ENCODE assay signal across 25 cellular contexts in the genomic region with DNA sequence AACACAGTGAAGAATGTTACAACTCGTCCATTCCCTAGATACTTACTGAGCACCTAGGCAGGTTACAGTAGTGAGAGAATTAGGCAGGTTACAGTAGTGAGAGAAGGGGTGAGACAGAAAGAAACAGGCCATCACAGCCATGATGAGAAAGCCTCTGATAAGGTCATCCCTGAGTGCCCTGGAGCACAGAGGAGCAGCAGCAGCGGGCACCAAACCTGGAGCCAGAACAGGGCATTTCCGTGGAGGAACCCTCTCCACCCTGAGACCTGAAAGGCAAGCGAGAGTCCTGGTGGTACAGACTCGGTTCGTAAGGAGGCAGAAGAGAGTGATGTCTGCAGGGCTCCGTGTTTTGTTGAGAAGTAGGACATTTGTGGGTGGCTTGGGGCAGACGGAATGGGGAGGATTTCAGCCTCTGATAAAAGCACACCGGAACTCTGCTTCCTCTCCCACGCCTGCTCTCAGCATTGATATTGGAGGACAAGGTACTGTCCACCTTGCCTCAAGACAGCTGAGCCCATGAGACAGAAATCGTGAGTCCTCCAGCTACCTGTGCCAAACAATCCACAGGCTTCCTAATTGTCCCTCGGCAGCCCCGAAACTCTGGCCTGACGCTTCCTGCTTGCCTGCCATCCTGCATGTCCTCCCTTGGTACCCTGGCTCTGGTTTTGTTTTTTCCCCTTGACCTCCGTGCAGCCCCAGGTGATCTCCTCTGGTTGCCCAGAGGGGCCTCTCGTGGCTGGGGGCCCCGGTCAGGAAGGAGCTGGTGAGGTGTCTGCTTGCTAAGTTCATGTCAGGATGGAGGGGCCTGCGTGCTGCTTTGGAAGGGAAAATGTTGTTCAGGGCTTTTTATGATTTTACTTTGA.
DNase-seq lines count a peak whose midpoint lies in the region; ATAC-seq and TF ChIP-seq lines count a peak whose summit lies in the region.
"Had no signal": no experiment of that assay in that cellular context is flagged by ENCODE, and none has a peak within 500 bp of the region (broad histone marks: within the 10 kb centered on the region; RNA-seq: fewer than 3 reads in every experiment).

No MANE protein-coding gene starts in this region.

- peaks cover 35% of the 10 kb centered on the region for H3K4me1 Mint-ChIP-seq in activated T-cell treated with anti-CD3 and anti-CD28 coated beads, Interleukin-2, amount 50 U/mL, for 24 hours (ENCODE audit: low read depth)
- H3K4me1 Mint-ChIP-seq in activated T-cell treated with anti-CD3 and anti-CD28 coated beads, Interleukin-2, amount 50 U/mL, for 4 hours (ENCODE audit: low read depth), result peaks cover 11% of the 10 kb centered on the region
- H3K4me1 Mint-ChIP-seq in T-helper 17 cell (peaks cover 4% of the 10 kb centered on the region), chondrocyte (ENCODE audit: low read depth) (peaks cover 40% of the 10 kb centered on the region)
- H3K4me1 Mint-ChIP-seq in stimulated activated naive B cell treated with anti-CD40 and anti-IgM and Interleukin-4, amounts not matched to agents 10 μg/mL and 1 μg/mL and 100 μg/mL, for 72 hours, result peaks cover 7 to 10% of the 10 kb centered on the region in 2 donors

- no peak for DNase-seq in activated T-cell treated with anti-CD3 and anti-CD28 coated beads, Interleukin-2, amount 50 U/mL, for 24 hours
- DNase-seq in activated T-cell treated with anti-CD3 and anti-CD28 coated beads, Interleukin-2, amount 50 U/mL, for 4 hours, result no peak
- DNase-seq in T-helper 17 cell (no peak), chondrocyte (ENCODE audit: low spot score) (no peak), germinal center (ENCODE audit: low spot score) (no peak)
- no peak for DNase-seq in stimulated activated naive B cell treated with anti-CD40 and anti-IgM and Interleukin-4, amounts not matched to agents 10 μg/mL and 1 μg/mL and 100 μg/mL, for 72 hours
- DNase-seq in activated CD4-positive, CD25-positive, alpha-beta regulatory T cell (lab: John Stamatoyannopoulos, UW), result no peak
- DNase-seq: activated T-cell treated with anti-CD3 and anti-CD28 coated beads, Interleukin-2, amount 50 U/mL, for 1 hour; COR-L47; DND-41; effector memory CD4-positive, alpha-beta T cell; NCI-H1092 treated with DMSO at 0.1 percent for 48 hours; NCI-H2081; NCI-H446; psoas muscle; SHP77; stimulated activated CD4-positive, alpha-beta T cell treated with anti-CD3 and anti-CD28 coated beads, Interleukin-4, amount 100 ng/mL, for 24 hours; stomach had no signal

- no peak for TF ChIP-seq CTCF in chondrocyte (IDR thresholded peaks at IDR 0.05)

- peaks cover 11% of the 10 kb centered on the region for H3K36me3 Mint-ChIP-seq in activated T-cell treated with anti-CD3 and anti-CD28 coated beads, Interleukin-2, amount 50 U/mL, for 24 hours (ENCODE audit: low read depth)
- H3K36me3 Mint-ChIP-seq in activated T-cell treated with anti-CD3 and anti-CD28 coated beads, Interleukin-2, amount 50 U/mL, for 4 hours (ENCODE audit: insufficient read depth), result peaks cover 5% of the 10 kb centered on the region
- H3K36me3 Mint-ChIP-seq in T-helper 17 cell (ENCODE audit: low read depth) (peaks cover 4% of the 10 kb centered on the region), chondrocyte (ENCODE audit: low read depth) (peaks cover 26% of the 10 kb centered on the region)
- peaks cover 25 to 36% of the 10 kb centered on the region in 2 donors for H3K36me3 Mint-ChIP-seq in stimulated activated naive B cell treated with anti-CD40 and anti-IgM and Interleukin-4, amounts not matched to agents 10 μg/mL and 1 μg/mL and 100 μg/mL, for 72 hours

- H3K9me3 Mint-ChIP-seq in activated T-cell treated with anti-CD3 and anti-CD28 coated beads, Interleukin-2, amount 50 U/mL, for 24 hours, result no peaks in the 10 kb centered on the region
- H3K9me3 Mint-ChIP-seq in activated T-cell treated with anti-CD3 and anti-CD28 coated beads, Interleukin-2, amount 50 U/mL, for 4 hours, result no peaks in the 10 kb centered on the region
- H3K9me3 Mint-ChIP-seq in chondrocyte (ENCODE audit: low read depth), result no peaks in the 10 kb centered on the region
- H3K9me3 Mint-ChIP-seq in stimulated activated naive B cell treated with anti-CD40 and anti-IgM and Interleukin-4, amounts not matched to agents 10 μg/mL and 1 μg/mL and 100 μg/mL, for 72 hours, result no peaks in the 10 kb centered on the region
- H3K9me3 Mint-ChIP-seq: activated naive CD4-positive, alpha-beta T cell treated with anti-CD3 and anti-CD28 coated beads, Interleukin-2, amount 50 U/mL, for 72 hours; type B pancreatic cell had no signal

- peaks cover 3% of the 10 kb centered on the region for H3K27me3 Mint-ChIP-seq in activated T-cell treated with anti-CD3 and anti-CD28 coated beads, Interleukin-2, amount 50 U/mL, for 24 hours
- no peaks in the 10 kb centered on the region for H3K27me3 Mint-ChIP-seq in activated T-cell treated with anti-CD3 and anti-CD28 coated beads, Interleukin-2, amount 50 U/mL, for 4 hours (ENCODE audit: low read depth)
- no peaks in the 10 kb centered on the region for H3K27me3 Mint-ChIP-seq in T-helper 17 cell
- no peaks in the 10 kb centered on the region for H3K27me3 Mint-ChIP-seq in chondrocyte (ENCODE audit: low read depth)
- no peaks in the 10 kb centered on the region for H3K27me3 Mint-ChIP-seq in stimulated activated naive B cell treated with anti-CD40 and anti-IgM and Interleukin-4, amounts not matched to agents 10 μg/mL and 1 μg/mL and 100 μg/mL, for 72 hours
- H3K27me3 Mint-ChIP-seq: type B pancreatic cell had no signal

- no peak for ATAC-seq in activated T-cell treated with anti-CD3 and anti-CD28 coated beads, Interleukin-2, amount 50 U/mL, for 4 hours
- no peak for ATAC-seq in T-helper 17 cell
- no peak for ATAC-seq in stimulated activated naive B cell treated with anti-CD40 and anti-IgM and Interleukin-4, amounts not matched to agents 10 μg/mL and 1 μg/mL and 100 μg/mL, for 72 hours (replicated peaks)
- no peak for ATAC-seq in GM21529 (IDR thresholded peaks at IDR 0.05; ENCODE audit: unreplicated experiment)
- ATAC-seq: activated naive CD4-positive, alpha-beta T cell treated with anti-CD3 and anti-CD28 coated beads, Interleukin-2, amount 50 U/mL, for 72 hours; gastroesophageal sphincter; HepG2; psoas muscle had no signal

- peak overlapping the region; percentile 92 for H3K27ac Mint-ChIP-seq in activated T-cell treated with anti-CD3 and anti-CD28 coated beads, Interleukin-2, amount 50 U/mL, for 24 hours
- H3K27ac Mint-ChIP-seq in T-helper 17 cell, result peak overlapping the region; percentile 21
- H3K27ac Mint-ChIP-seq in chondrocyte (ENCODE audit: unreplicated experiment), result peak overlapping the region; percentile 49
- peak overlapping the region; percentile 10 for H3K27ac Mint-ChIP-seq in stimulated activated naive B cell treated with anti-CD40 and anti-IgM and Interleukin-4, amounts not matched to agents 10 μg/mL and 1 μg/mL and 100 μg/mL, for 72 hours
- H3K27ac Mint-ChIP-seq: type B pancreatic cell had no signal

- no peaks in the 10 kb centered on the region for H3K9me3 ChIP-seq in T-helper 17 cell (ENCODE audit: control insufficient read depth, low read length, poor library complexity, severe bottlenecking)
- H3K9me3 ChIP-seq: esophagus muscularis mucosa, gastroesophageal sphincter, neutrophil, psoas muscle, stomach had no signal

- no peak overlapping the region for H3K4me3 Mint-ChIP-seq in activated T-cell treated with anti-CD3 and anti-CD28 coated beads, Interleukin-2, amount 50 U/mL, for 24 hours
- H3K4me3 Mint-ChIP-seq in activated T-cell treated with anti-CD3 and anti-CD28 coated beads, Interleukin-2, amount 50 U/mL, for 4 hours, result no peak overlapping the region
- H3K4me3 Mint-ChIP-seq in T-helper 17 cell (no peak overlapping the region), chondrocyte (ENCODE audit: unreplicated experiment) (no peak overlapping the region)
- H3K4me3 Mint-ChIP-seq in stimulated activated naive B cell treated with anti-CD40 and anti-IgM and Interleukin-4, amounts not matched to agents 10 μg/mL and 1 μg/mL and 100 μg/mL, for 72 hours, result no peak overlapping the region
- H3K4me3 Mint-ChIP-seq: type B pancreatic cell had no signal

Comparison
In these comparisons a context has a peak if more than half of its experiments do, and no peak if none do; other contexts are left out.
1. H3K27ac Mint-ChIP-seq: peak in every context shown above with its lines; median percentile 92 in activated T-cell treated with anti-CD3 and anti-CD28 coated beads, Interleukin-2, amount 50 U/mL, for 24 hours; 49 in chondrocyte; 21 in T-helper 17 cell; 10 in stimulated activated naive B cell treated with anti-CD40 and anti-IgM and Interleukin-4, amounts not matched to agents 10 μg/mL and 1 μg/mL and 100 μg/mL, for 72 hours.